In the genomic region with DNA sequence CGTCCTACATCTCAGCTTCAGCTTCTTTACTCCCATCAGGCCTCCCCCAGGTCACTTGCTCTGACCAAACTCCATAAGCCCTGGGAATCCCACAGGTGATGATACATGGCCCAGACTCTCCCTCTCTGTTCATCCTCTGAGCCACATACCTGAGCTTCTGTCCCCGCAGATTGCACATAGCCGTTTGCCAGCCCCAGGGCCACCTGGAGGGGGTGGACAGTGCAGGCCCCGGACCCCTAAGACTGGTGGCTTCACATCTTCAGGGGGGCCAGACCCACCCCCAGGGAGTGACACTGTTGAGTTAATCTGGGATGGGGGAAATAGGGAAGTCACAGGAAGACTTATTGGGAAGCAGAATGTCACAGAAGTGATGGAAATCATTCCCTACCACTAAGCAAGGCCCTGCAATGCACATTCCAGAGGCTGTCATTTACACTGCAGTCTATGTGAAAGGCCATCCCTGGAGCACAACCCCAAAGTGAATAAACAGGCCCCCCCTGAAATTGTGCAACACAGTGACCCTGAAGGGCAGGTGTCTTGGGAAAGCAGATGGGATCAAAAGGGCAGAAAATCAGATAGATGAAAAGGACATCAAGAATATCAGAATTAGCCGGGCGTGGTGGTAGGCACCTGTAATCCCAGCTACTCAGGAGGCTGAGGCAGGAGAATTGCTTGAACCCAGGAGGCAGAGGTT, we compare ENCODE assay signal across 1 cellular context.
TF ChIP-seq lines count a peak whose summit lies in the region.

No MANE protein-coding gene starts in this region.

TF ChIP-seq in HepG2, 621 proteins besides CTCF, POLR2A, EP300 and RAD21 (continued from another document and continues in another):
- TF ChIP-seq, protein P1, sequence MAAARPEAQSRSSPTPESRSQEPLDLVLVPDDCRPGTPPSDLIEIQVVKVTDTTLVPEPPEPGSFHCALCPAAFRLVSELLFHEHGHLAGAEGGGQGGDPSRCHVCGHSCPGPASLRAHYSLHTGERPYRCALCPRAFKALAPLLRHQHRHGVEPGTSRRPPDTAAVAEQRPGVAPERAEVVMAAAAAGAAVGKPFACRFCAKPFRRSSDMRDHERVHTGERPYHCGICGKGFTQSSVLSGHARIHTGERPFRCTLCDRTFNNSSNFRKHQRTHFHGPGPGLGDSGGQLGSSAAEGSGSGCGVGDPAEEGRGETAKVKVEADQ (CRISPR knock-in tag; IDR thresholded peaks at IDR 0.05; ENCODE audit: borderline replicate concordance), result no peak
- TF ChIP-seq SNAPC2 (CRISPR knock-in tag; IDR thresholded peaks at IDR 0.05) (no peak; the same call in 1 of the 2 replicates), TEAD3 (CRISPR knock-in tag; optimal IDR thresholded peaks at IDR 0.05; ENCODE audit: borderline replicate concordance) (peak; percentile 98), ZSCAN22 (CRISPR knock-in tag; IDR thresholded peaks at IDR 0.05) (no peak), HNRNPH1 (optimal IDR thresholded peaks at IDR 0.05; ENCODE audit: low read depth, low read length) (no peak), ZNF333 (CRISPR knock-in tag; IDR thresholded peaks at IDR 0.05; ENCODE audit: borderline replicate concordance) (no peak; the same call in 1 of the 2 replicates), ZNF724P (CRISPR knock-in tag; IDR thresholded peaks at IDR 0.05; ENCODE audit: borderline replicate concordance) (no peak), GATA4 (IDR thresholded peaks at IDR 0.05; ENCODE audit: borderline replicate concordance, low read depth) (peak; percentile 60; the same call in 1 of the 2 replicates), ZNF20 (CRISPR knock-in tag; IDR thresholded peaks at IDR 0.05) (no peak), MIER3 (CRISPR knock-in tag; IDR thresholded peaks at IDR 0.05; ENCODE audit: borderline replicate concordance) (peak; percentile 94; the same call in 1 of the 2 replicates), ZNF256 (CRISPR knock-in tag; conservative IDR thresholded peaks at IDR 0.05) (0 out of 2 replicates have a peak, but pooled peaks have one; percentile 26), ATM (IDR thresholded peaks at IDR 0.05; ENCODE audit: borderline replicate concordance) (no peak), ZNF547 (CRISPR knock-in tag; IDR thresholded peaks at IDR 0.05) (no peak), SNAI1 (CRISPR knock-in tag; IDR thresholded peaks at IDR 0.05; ENCODE audit: borderline replicate concordance) (peak; percentile 97), ZNF790 (CRISPR knock-in tag; IDR thresholded peaks at IDR 0.05; ENCODE audit: borderline replicate concordance) (no peak), KLF13 (CRISPR knock-in tag; IDR thresholded peaks at IDR 0.05) (no peak), ZNF354B (CRISPR knock-in tag; IDR thresholded peaks at IDR 0.05) (0 out of 2 replicates have a peak, but pooled peaks have one; percentile 48), ZFYVE20 (CRISPR knock-in tag; IDR thresholded peaks at IDR 0.05; ENCODE audit: borderline replicate concordance, low read depth) (no peak), ZNF496 (CRISPR knock-in tag; IDR thresholded peaks at IDR 0.05; ENCODE audit: insufficient replicate concordance) (no peak), JUN (CRISPR knock-in tag; IDR thresholded peaks at IDR 0.05) (peak; percentile 74), ZNF792 (CRISPR knock-in tag; IDR thresholded peaks at IDR 0.05) (0 out of 2 replicates have a peak, but pooled peaks have one; percentile 82), SCMH1 (CRISPR knock-in tag; IDR thresholded peaks at IDR 0.05; ENCODE audit: borderline replicate concordance) (no peak), CBFB (CRISPR knock-in tag; IDR thresholded peaks at IDR 0.05) (no peak; the same call in 1 of the 2 replicates), ATAD3A (CRISPR knock-in tag; IDR thresholded peaks at IDR 0.05) (no peak), SRSF9 (IDR thresholded peaks at IDR 0.05; ENCODE audit: borderline replicate concordance, insufficient read depth, low read depth, low read length, poor library complexity, severe bottlenecking) (no peak), ZNF468 (CRISPR knock-in tag; IDR thresholded peaks at IDR 0.05) (no peak), DR1 (CRISPR knock-in tag; IDR thresholded peaks at IDR 0.05) (no peak), MIER2 (CRISPR knock-in tag; IDR thresholded peaks at IDR 0.05) (peak; percentile 80), ZNF124 (CRISPR knock-in tag; IDR thresholded peaks at IDR 0.05) (0 out of 2 replicates have a peak, but pooled peaks have one; percentile 83), ZNF644 (CRISPR knock-in tag; IDR thresholded peaks at IDR 0.05; ENCODE audit: low read depth) (peak; percentile 79)
- TF ChIP-seq, protein P2, sequence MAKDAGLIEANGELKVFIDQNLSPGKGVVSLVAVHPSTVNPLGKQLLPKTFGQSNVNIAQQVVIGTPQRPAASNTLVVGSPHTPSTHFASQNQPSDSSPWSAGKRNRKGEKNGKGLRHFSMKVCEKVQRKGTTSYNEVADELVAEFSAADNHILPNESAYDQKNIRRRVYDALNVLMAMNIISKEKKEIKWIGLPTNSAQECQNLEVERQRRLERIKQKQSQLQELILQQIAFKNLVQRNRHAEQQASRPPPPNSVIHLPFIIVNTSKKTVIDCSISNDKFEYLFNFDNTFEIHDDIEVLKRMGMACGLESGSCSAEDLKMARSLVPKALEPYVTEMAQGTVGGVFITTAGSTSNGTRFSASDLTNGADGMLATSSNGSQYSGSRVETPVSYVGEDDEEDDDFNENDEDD (CRISPR knock-in tag; IDR thresholded peaks at IDR 0.05; ENCODE audit: borderline replicate concordance), result no peak
- TF ChIP-seq, protein P3, sequence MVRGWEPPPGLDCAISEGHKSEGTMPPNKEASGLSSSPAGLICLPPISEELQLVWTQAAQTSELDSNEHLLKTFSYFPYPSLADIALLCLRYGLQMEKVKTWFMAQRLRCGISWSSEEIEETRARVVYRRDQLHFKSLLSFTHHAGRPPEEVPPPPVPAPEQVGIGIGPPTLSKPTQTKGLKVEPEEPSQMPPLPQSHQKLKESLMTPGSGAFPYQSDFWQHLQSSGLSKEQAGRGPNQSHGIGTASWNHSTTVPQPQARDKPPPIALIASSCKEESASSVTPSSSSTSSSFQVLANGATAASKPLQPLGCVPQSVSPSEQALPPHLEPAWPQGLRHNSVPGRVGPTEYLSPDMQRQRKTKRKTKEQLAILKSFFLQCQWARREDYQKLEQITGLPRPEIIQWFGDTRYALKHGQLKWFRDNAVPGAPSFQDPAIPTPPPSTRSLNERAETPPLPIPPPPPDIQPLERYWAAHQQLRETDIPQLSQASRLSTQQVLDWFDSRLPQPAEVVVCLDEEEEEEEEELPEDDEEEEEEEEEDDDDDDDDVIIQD (CRISPR knock-in tag; IDR thresholded peaks at IDR 0.05; ENCODE audit: low read depth), result peak; percentile 70; the same call in 1 of the 2 replicates
- TF ChIP-seq, protein P4, sequence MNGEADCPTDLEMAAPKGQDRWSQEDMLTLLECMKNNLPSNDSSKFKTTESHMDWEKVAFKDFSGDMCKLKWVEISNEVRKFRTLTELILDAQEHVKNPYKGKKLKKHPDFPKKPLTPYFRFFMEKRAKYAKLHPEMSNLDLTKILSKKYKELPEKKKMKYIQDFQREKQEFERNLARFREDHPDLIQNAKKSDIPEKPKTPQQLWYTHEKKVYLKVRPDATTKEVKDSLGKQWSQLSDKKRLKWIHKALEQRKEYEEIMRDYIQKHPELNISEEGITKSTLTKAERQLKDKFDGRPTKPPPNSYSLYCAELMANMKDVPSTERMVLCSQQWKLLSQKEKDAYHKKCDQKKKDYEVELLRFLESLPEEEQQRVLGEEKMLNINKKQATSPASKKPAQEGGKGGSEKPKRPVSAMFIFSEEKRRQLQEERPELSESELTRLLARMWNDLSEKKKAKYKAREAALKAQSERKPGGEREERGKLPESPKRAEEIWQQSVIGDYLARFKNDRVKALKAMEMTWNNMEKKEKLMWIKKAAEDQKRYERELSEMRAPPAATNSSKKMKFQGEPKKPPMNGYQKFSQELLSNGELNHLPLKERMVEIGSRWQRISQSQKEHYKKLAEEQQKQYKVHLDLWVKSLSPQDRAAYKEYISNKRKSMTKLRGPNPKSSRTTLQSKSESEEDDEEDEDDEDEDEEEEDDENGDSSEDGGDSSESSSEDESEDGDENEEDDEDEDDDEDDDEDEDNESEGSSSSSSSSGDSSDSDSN (CRISPR knock-in tag; IDR thresholded peaks at IDR 0.05), result peak; percentile 58
- TF ChIP-seq, protein P5, sequence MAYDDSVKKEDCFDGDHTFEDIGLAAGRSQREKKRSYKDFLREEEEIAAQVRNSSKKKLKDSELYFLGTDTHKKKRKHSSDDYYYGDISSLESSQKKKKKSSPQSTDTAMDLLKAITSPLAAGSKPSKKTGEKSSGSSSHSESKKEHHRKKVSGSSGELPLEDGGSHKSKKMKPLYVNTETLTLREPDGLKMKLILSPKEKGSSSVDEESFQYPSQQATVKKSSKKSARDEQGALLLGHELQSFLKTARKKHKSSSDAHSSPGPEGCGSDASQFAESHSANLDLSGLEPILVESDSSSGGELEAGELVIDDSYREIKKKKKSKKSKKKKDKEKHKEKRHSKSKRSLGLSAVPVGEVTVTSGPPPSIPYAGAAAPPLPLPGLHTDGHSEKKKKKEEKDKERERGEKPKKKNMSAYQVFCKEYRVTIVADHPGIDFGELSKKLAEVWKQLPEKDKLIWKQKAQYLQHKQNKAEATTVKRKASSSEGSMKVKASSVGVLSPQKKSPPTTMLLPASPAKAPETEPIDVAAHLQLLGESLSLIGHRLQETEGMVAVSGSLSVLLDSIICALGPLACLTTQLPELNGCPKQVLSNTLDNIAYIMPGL (CRISPR knock-in tag; IDR thresholded peaks at IDR 0.05; ENCODE audit: borderline replicate concordance in 1 of 2, low read depth in 1 of 2), result peak; percentile 59 to 84
- TF ChIP-seq, protein P6, sequence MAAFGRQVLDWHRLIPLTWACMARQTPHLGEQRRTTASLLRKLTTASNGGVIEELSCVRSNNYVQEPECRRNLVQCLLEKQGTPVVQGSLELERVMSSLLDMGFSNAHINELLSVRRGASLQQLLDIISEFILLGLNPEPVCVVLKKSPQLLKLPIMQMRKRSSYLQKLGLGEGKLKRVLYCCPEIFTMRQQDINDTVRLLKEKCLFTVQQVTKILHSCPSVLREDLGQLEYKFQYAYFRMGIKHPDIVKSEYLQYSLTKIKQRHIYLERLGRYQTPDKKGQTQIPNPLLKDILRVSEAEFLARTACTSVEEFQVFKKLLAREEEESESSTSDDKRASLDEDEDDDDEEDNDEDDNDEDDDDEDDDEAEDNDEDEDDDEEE (CRISPR knock-in tag; IDR thresholded peaks at IDR 0.05), result no peak
- TF ChIP-seq, protein P7, sequence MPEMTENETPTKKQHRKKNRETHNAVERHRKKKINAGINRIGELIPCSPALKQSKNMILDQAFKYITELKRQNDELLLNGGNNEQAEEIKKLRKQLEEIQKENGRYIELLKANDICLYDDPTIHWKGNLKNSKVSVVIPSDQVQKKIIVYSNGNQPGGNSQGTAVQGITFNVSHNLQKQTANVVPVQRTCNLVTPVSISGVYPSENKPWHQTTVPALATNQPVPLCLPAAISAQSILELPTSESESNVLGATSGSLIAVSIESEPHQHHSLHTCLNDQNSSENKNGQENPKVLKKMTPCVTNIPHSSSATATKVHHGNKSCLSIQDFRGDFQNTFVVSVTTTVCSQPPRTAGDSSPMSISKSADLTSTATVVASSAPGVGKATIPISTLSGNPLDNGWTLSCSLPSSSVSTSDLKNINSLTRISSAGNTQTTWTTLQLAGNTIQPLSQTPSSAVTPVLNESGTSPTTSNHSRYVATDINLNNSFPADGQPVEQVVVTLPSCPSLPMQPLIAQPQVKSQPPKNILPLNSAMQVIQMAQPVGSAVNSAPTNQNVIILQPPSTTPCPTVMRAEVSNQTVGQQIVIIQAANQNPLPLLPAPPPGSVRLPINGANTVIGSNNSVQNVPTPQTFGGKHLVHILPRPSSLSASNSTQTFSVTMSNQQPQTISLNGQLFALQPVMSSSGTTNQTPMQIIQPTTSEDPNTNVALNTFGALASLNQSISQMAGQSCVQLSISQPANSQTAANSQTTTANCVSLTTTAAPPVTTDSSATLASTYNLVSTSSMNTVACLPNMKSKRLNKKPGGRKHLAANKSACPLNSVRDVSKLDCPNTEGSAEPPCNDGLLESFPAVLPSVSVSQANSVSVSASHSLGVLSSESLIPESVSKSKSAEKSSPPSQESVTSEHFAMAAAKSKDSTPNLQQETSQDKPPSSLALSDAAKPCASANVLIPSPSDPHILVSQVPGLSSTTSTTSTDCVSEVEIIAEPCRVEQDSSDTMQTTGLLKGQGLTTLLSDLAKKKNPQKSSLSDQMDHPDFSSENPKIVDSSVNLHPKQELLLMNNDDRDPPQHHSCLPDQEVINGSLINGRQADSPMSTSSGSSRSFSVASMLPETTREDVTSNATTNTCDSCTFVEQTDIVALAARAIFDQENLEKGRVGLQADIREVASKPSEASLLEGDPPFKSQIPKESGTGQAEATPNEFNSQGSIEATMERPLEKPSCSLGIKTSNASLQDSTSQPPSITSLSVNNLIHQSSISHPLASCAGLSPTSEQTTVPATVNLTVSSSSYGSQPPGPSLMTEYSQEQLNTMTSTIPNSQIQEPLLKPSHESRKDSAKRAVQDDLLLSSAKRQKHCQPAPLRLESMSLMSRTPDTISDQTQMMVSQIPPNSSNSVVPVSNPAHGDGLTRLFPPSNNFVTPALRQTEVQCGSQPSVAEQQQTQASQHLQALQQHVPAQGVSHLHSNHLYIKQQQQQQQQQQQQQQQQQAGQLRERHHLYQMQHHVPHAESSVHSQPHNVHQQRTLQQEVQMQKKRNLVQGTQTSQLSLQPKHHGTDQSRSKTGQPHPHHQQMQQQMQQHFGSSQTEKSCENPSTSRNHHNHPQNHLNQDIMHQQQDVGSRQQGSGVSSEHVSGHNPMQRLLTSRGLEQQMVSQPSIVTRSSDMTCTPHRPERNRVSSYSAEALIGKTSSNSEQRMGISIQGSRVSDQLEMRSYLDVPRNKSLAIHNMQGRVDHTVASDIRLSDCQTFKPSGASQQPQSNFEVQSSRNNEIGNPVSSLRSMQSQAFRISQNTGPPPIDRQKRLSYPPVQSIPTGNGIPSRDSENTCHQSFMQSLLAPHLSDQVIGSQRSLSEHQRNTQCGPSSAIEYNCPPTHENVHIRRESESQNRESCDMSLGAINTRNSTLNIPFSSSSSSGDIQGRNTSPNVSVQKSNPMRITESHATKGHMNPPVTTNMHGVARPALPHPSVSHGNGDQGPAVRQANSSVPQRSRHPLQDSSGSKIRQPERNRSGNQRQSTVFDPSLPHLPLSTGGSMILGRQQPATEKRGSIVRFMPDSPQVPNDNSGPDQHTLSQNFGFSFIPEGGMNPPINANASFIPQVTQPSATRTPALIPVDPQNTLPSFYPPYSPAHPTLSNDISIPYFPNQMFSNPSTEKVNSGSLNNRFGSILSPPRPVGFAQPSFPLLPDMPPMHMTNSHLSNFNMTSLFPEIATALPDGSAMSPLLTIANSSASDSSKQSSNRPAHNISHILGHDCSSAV (CRISPR knock-in tag; IDR thresholded peaks at IDR 0.05; ENCODE audit: borderline replicate concordance), result no peak
- TF ChIP-seq, protein P8, sequence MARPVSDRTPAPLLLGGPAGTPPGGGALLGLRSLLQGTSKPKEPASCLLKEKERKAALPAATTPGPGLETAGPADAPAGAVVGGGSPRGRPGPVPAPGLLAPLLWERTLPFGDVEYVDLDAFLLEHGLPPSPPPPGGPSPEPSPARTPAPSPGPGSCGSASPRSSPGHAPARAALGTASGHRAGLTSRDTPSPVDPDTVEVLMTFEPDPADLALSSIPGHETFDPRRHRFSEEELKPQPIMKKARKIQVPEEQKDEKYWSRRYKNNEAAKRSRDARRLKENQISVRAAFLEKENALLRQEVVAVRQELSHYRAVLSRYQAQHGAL (CRISPR knock-in tag; IDR thresholded peaks at IDR 0.05; ENCODE audit: not compliant biosample characterization), result no peak
- TF ChIP-seq, protein P9, sequence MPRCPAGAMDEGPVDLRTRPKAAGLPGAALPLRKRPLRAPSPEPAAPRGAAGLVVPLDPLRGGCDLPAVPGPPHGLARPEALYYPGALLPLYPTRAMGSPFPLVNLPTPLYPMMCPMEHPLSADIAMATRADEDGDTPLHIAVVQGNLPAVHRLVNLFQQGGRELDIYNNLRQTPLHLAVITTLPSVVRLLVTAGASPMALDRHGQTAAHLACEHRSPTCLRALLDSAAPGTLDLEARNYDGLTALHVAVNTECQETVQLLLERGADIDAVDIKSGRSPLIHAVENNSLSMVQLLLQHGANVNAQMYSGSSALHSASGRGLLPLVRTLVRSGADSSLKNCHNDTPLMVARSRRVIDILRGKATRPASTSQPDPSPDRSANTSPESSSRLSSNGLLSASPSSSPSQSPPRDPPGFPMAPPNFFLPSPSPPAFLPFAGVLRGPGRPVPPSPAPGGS (CRISPR knock-in tag; IDR thresholded peaks at IDR 0.05), result no peak; the same call in 1 of the 2 replicates
